8 cellular contexts compared by ENCODE assay signal in the genomic region with DNA sequence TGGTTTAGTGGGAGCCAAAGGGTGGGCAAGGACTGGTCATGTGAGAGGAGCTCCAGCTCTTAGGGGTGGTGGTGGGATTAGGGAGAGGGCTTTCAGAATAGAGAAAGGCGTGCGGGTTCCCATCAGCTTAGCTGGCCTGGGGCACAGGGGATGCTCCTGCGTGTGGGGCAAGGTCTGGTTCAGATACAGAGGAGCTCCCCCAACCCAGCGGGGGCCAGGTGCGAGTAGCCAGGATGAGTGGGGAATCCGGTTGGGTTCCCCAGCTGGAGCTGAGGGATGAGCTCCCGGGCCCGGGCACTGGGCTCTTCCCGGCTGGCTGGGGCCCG. TPM values are rescaled to one million over a fixed set of nuclear protein-coding genes. Genes with fewer than 3 reads are reported as not detected.
DNase-seq lines count a peak whose midpoint lies in the region; ATAC-seq, FAIRE-seq and TF ChIP-seq lines count a peak whose summit lies in the region.

No MANE protein-coding gene starts in this region.

- H3K79me2 ChIP-seq in GM23248 (ENCODE audit: insufficient read depth): peaks cover 23% of the 10 kb centered on the region; the same call in 1 of the 2 replicates

- in situ Hi-C loops in GM23248 (cut with MboI): no loop called here
- in situ Hi-C loops in GM13977 (cut with MboI; ENCODE audit: low pct_unique_long_range_greater_than_20kb, low sequenced_read_pairs, unreplicated experiment): loop anchor here (10.0 kb wide), 1 partner anchor 64 kb away; a partner anchor contains a TSS

- peak overlapping the region; percentile 89 for H3K4me3 ChIP-seq in GM23248

- H3K27me3 ChIP-seq in GM23248 (replicated peaks; ENCODE audit: insufficient read depth): no peaks in the 10 kb centered on the region

- peak overlapping the region; percentile 89 for H3K4me3 Mint-ChIP-seq in glutamatergic neuron (ENCODE audit: unreplicated experiment)
- H3K4me3 Mint-ChIP-seq in stimulated activated effector memory CD8-positive, alpha-beta T cell treated with anti-CD3 and anti-CD28 coated beads, Interleukin-12 subunit alpha, Interleukin-12 subunit beta, amount 100 ng/mL, for 72 hours: peak overlapping the region; percentile 91

- peak overlapping the region; percentile 81 for H3K27ac ChIP-seq in GM23248
- H3K27ac ChIP-seq in VCaP: peak overlapping the region; percentile 98

- peaks cover 8% of the 10 kb centered on the region for H3K27me3 Mint-ChIP-seq in glutamatergic neuron (ENCODE audit: unreplicated experiment)

- H3K9me3 Mint-ChIP-seq in glutamatergic neuron (ENCODE audit: unreplicated experiment): peaks cover 7% of the 10 kb centered on the region
- no peaks in the 10 kb centered on the region for H3K9me3 Mint-ChIP-seq in stimulated activated effector memory CD8-positive, alpha-beta T cell treated with anti-CD3 and anti-CD28 coated beads, Interleukin-12 subunit alpha, Interleukin-12 subunit beta, amount 100 ng/mL, for 72 hours

- H3K4me1 ChIP-seq in GM23248 (ENCODE audit: insufficient read depth): peaks cover 4% of the 10 kb centered on the region; the same call in 1 of the 2 replicates

- DNase-seq in 8988T (peak; percentile 70), GM23248 (no peak), glutamatergic neuron (no peak), EL (no peak), HTR-8/SVneo (ENCODE audit: insufficient read length, low spot score) (no peak), GM13977 (ENCODE audit: low spot score) (no peak)
- DNase-seq in stimulated activated effector memory CD8-positive, alpha-beta T cell treated with anti-CD3 and anti-CD28 coated beads, Interleukin-12 subunit alpha, Interleukin-12 subunit beta, amount 100 ng/mL, for 72 hours (ENCODE audit: low spot score in 2 of 2): no peak

- H4K20me1 ChIP-seq in GM23248 (ENCODE audit: insufficient read depth): no peaks in the 10 kb centered on the region

- no peak for TF ChIP-seq CTCF in VCaP (conservative IDR thresholded peaks at IDR 0.05)
- TF ChIP-seq CTCF in glutamatergic neuron (IDR thresholded peaks at IDR 0.05; ENCODE audit: partially characterized antibody, unreplicated experiment): no peak
- no peak for TF ChIP-seq CTCF in GM13977 (IDR thresholded peaks at IDR 0.05; ENCODE audit: extremely low read depth, insufficient read depth, missing control alignments)

- peak overlapping the region; percentile 84 for H3K27ac Mint-ChIP-seq in glutamatergic neuron (ENCODE audit: unreplicated experiment)
- H3K27ac Mint-ChIP-seq in stimulated activated effector memory CD8-positive, alpha-beta T cell treated with anti-CD3 and anti-CD28 coated beads, Interleukin-12 subunit alpha, Interleukin-12 subunit beta, amount 100 ng/mL, for 72 hours: peak overlapping the region; percentile 91

- H3K9me3 ChIP-seq in GM23248 (ENCODE audit: low read depth): no peaks in the 10 kb centered on the region

- 3 to 6% methylated on average over 7 to 10 of the region's 10 CpGs for WGBS in GM23248 (ENCODE audit: low coverage in 1 of 2, low lambda C conversion rate in 2 of 2, missing lambda C conversion rate in 2 of 2), 2 experiments

- FAIRE-seq in HTR-8/SVneo (lab: Jason Lieb, UNC): no peak

- no peaks in the 10 kb centered on the region for H3K36me3 ChIP-seq in GM23248 (ENCODE audit: low read depth)

- ATAC-seq in stimulated activated effector memory CD8-positive, alpha-beta T cell treated with anti-CD3 and anti-CD28 coated beads, Interleukin-12 subunit alpha, Interleukin-12 subunit beta, amount 100 ng/mL, for 72 hours: peak; percentile 0

- H2AFZ ChIP-seq in GM23248: peak overlapping the region; percentile 77

- H3K4me1 Mint-ChIP-seq in glutamatergic neuron (ENCODE audit: low read depth, unreplicated experiment): peaks cover 4% of the 10 kb centered on the region
- peaks cover 41% of the 10 kb centered on the region for H3K4me1 Mint-ChIP-seq in stimulated activated effector memory CD8-positive, alpha-beta T cell treated with anti-CD3 and anti-CD28 coated beads, Interleukin-12 subunit alpha, Interleukin-12 subunit beta, amount 100 ng/mL, for 72 hours

- no peaks in the 10 kb centered on the region for H3K36me3 Mint-ChIP-seq in glutamatergic neuron (ENCODE audit: unreplicated experiment)
- H3K36me3 Mint-ChIP-seq in stimulated activated effector memory CD8-positive, alpha-beta T cell treated with anti-CD3 and anti-CD28 coated beads, Interleukin-12 subunit alpha, Interleukin-12 subunit beta, amount 100 ng/mL, for 72 hours: peaks cover 10% of the 10 kb centered on the region

- H3K9me2 ChIP-seq in GM23248 (ENCODE audit: insufficient read depth): no peaks in the 10 kb centered on the region

- no peaks in the 10 kb centered on the region for H3F3A ChIP-seq in GM23248 (ENCODE audit: insufficient read depth)

- peak overlapping the region; percentile 86 for H3K4me2 ChIP-seq in GM23248 (ENCODE audit: unreplicated experiment)

- H3K9ac ChIP-seq in GM23248: peak overlapping the region; percentile 94

RNA-seq across cellular contexts. Expression of a gene that starts 0.6 kb away (rescaled TPM):
- 13.4 and 67.2 TPM in 2 replicates for total RNA-seq in GM23248 (2014; rRNA removed; shearing (Covaris generic))
- 99.3 and 103 TPM in 2 replicates for polyA plus RNA-seq in GM23248 (2016; fragmentation: Nextera tagmentation; extraction: Ambion mirVana)
- total RNA-seq in glutamatergic neuron (ENCODE audit: unreplicated experiment): 41.9 TPM

RNA-seq across cellular contexts. Expression of a gene that starts 13.3 kb away (rescaled TPM):
- total RNA-seq in GM23248 (2014; rRNA removed; shearing (Covaris generic)): not detected in 2 replicates
- not detected in 2 replicates for polyA plus RNA-seq in GM23248 (2016; fragmentation: Nextera tagmentation; extraction: Ambion mirVana)
- not detected for total RNA-seq in glutamatergic neuron (ENCODE audit: unreplicated experiment)

RNA-seq across cellular contexts. Expression of a gene that starts 14.4 kb away (rescaled TPM):
- 46.4 and 58.5 TPM in 2 replicates for total RNA-seq in GM23248 (2014; rRNA removed; shearing (Covaris generic))
- 56.1 and 57.3 TPM in 2 replicates for polyA plus RNA-seq in GM23248 (2016; fragmentation: Nextera tagmentation; extraction: Ambion mirVana)
- total RNA-seq in glutamatergic neuron (ENCODE audit: unreplicated experiment): 43.0 TPM

RNA-seq across cellular contexts. Expression of a gene that starts 15.9 kb away (rescaled TPM):
- not detected in 2 replicates for total RNA-seq in GM23248 (2014; rRNA removed; shearing (Covaris generic))
- polyA plus RNA-seq in GM23248 (2016; fragmentation: Nextera tagmentation; extraction: Ambion mirVana): not detected in 2 replicates
- total RNA-seq in glutamatergic neuron (ENCODE audit: unreplicated experiment): not detected

RNA-seq across cellular contexts. Expression of a gene that starts 25.2 kb away (rescaled TPM):
- 107 and 113 TPM in 2 replicates for total RNA-seq in GM23248 (2014; rRNA removed; shearing (Covaris generic))
- polyA plus RNA-seq in GM23248 (2016; fragmentation: Nextera tagmentation; extraction: Ambion mirVana): 78.1 and 80.2 TPM in 2 replicates
- total RNA-seq in glutamatergic neuron (ENCODE audit: unreplicated experiment): 88.8 TPM
